8 cellular contexts compared by ENCODE assay signal in genomic region chr19:48618916-48619691, GRCh38. TPM values are rescaled to one million over a fixed set of nuclear protein-coding genes. Genes with fewer than 3 reads are reported as not detected.
DNase-seq lines count a peak whose midpoint lies in the region; ATAC-seq lines count a peak whose summit lies in the region.

RPL18 (minus strand) TSS chr19:48619178; CDS start chr19:48619143, 35 bp downstream.
SPHK2 (plus strand) TSS chr19:48619506; CDS start chr19:48620515, 1,009 bp downstream.

- no peaks in the 10 kb centered on the region for H3K9me3 ChIP-seq in CD8-positive, alpha-beta memory T cell (ENCODE audit: low read length)

- peak within 1 kb of the TSS; percentile 94 to 100 (median 98) for H3K4me3 Mint-ChIP-seq in CD8-positive, alpha-beta memory T cell

- POLR2A ChIA-PET in CD8-positive, alpha-beta memory T cell (lab: Charles Lee): interaction anchor here (0.5 to 2.5 kb wide), 18 partner anchors 8 to 1257 kb away, joined by 3 to 23 read pairs (median 4); partner anchors contain the start of genes CA11, DBP, GYS1 and PPP1R15A

- CTCF ChIA-PET in CD8-positive, alpha-beta memory T cell (lab: Charles Lee): interaction anchor here (0.6 to 3.2 kb wide), 10 partner anchors 8 to 219 kb away, joined by 3 to 16 read pairs (median 4); no protein-coding TSS in a partner anchor

- ATAC-seq in GM19468 (IDR thresholded peaks at IDR 0.05; ENCODE audit: extremely low read depth, unreplicated experiment): peak; percentile 69

- peaks cover 24% of the 10 kb centered on the region for H3K36me3 ChIP-seq in CD8-positive, alpha-beta memory T cell (ENCODE audit: insufficient read depth, low read length)

- H3K27me3 ChIP-seq in CD8-positive, alpha-beta memory T cell (ENCODE audit: insufficient read depth, low read length, poor library complexity, severe bottlenecking): no peaks in the 10 kb centered on the region

- H3K27me3 Mint-ChIP-seq in CD8-positive, alpha-beta memory T cell: peaks cover 0 to 3% of the 10 kb centered on the region in 2 donors

- H3K9me3 Mint-ChIP-seq in CD8-positive, alpha-beta memory T cell: peaks cover 0 to 2% (median 0%) of the 10 kb centered on the region in 5 donors

- peaks cover 0 to 66% (median 12%) of the 10 kb centered on the region in 3 donors for H3K36me3 Mint-ChIP-seq in CD8-positive, alpha-beta memory T cell

- H3K27ac ChIP-seq in CD8-positive, alpha-beta memory T cell (ENCODE audit: low read depth, low read length): peak within 1 kb of the TSS; percentile 84

- peak within 1 kb of the TSS; percentile 90 to 99 (median 98) for H3K27ac Mint-ChIP-seq in CD8-positive, alpha-beta memory T cell

- peak; percentile 91 to 97 (median 93) for DNase-seq in CD8-positive, alpha-beta memory T cell
- DNase-seq in HS-5 (ENCODE audit: low read depth) (peak; percentile 98), lung microvascular endothelial cell (ENCODE audit: low read depth in 2 of 2) (peak; percentile 100)
- DNase-seq in NK-92 treated with Interleukin-12 subunit alpha and Interleukin-12 subunit beta, amount 100 ng/mL, for 24 hours (lab: John Stamatoyannopoulos, UW): peak; percentile 96
- peak; percentile 97 for DNase-seq in activated CD8-positive, alpha-beta memory T cell treated with anti-CD3 and anti-CD28 coated beads for 24 hours
- peak; percentile 91 for DNase-seq in effector CD4-positive, alpha-beta T cell
- peak; percentile 90 to 94 (median 93) for DNase-seq in stimulated activated CD4-positive, alpha-beta T cell treated with anti-CD3 and anti-CD28 coated beads, TNF-alpha, amount 100 ng/mL, for 48 hours (ENCODE audit: low read depth in 3 of 3)

- peaks cover 54 to 67% (median 62%) of the 10 kb centered on the region in 3 donors for H3K4me1 Mint-ChIP-seq in CD8-positive, alpha-beta memory T cell

- H3K4me3 ChIP-seq in CD8-positive, alpha-beta memory T cell (ENCODE audit: low read length): peak within 1 kb of the TSS; percentile 76

- H3K4me1 ChIP-seq in CD8-positive, alpha-beta memory T cell (ENCODE audit: insufficient read depth, low read length): peaks cover 43% of the 10 kb centered on the region

RNA-seq across cellular contexts. Expression of gene RPL18, which starts in this region (rescaled TPM):
- 1,000 to 10,000 TPM; 1,778 to 1,810 TPM for total RNA-seq in CD8-positive, alpha-beta memory T cell
- 1,821 TPM for polyA plus RNA-seq in CD8-positive, alpha-beta memory T cell
- 2,223 and 2,324 TPM in 2 replicates for total RNA-seq in lung microvascular endothelial cell

RNA-seq across cellular contexts. Expression of gene SPHK2, which starts in this region (rescaled TPM):
- 10 to 100 TPM; 37.5 to 38.5 TPM for total RNA-seq in CD8-positive, alpha-beta memory T cell
- polyA plus RNA-seq in CD8-positive, alpha-beta memory T cell: 10.2 TPM
- total RNA-seq in lung microvascular endothelial cell: 5.4 and 6.3 TPM in 2 replicates

Comparison
In these comparisons a context has a peak if more than half of its experiments do, and no peak if none do; other contexts are left out.
1. Peak in every context shown above with its lines: DNase-seq, ATAC-seq, H3K4me3 ChIP-seq and H3K27ac ChIP-seq.